ENCODE assay signal across 1 cellular context in genomic region chr1:206634365-206635079, GRCh38.
A peak's percentile ranks its signal among the peaks of the same experiment; 100 is the strongest.
TF ChIP-seq lines count a peak whose summit lies in the region.

No MANE protein-coding gene starts in this region.

TF ChIP-seq in IMR-90, 13 proteins besides CTCF, POLR2A, EP300 and RAD21:
- TF ChIP-seq CHD1 (IDR thresholded peaks at IDR 0.05; ENCODE audit: low read depth, low read length) (no peak), BHLHE40 (IDR thresholded peaks at IDR 0.05; ENCODE audit: low read depth, low read length) (no peak), USF2 (IDR thresholded peaks at IDR 0.05; ENCODE audit: low read depth, low read length) (no peak), MAFK (IDR thresholded peaks at IDR 0.05; ENCODE audit: low read depth, low read length) (no peak), RFX5 (IDR thresholded peaks at IDR 0.05; ENCODE audit: low read depth, low read length) (no peak), FOS (IDR thresholded peaks at IDR 0.05; ENCODE audit: low read depth, low read length) (no peak), SMC3 (IDR thresholded peaks at IDR 0.05; ENCODE audit: low read depth, low read length) (peak; percentile 79), MXI1 (IDR thresholded peaks at IDR 0.05; ENCODE audit: borderline replicate concordance, low read depth, low read length) (peak; percentile 50; the same call in 1 of the 2 replicates), MAZ (IDR thresholded peaks at IDR 0.05; ENCODE audit: borderline replicate concordance, low read depth, low read length) (no peak), NFE2L2 (IDR thresholded peaks at IDR 0.05; ENCODE audit: low read depth, low read length) (no peak), RCOR1 (IDR thresholded peaks at IDR 0.05; ENCODE audit: insufficient replicate concordance, low read length) (no peak), CEBPB (IDR thresholded peaks at IDR 0.05; ENCODE audit: low read depth, low read length) (no peak)
- TF ChIP-seq, protein P1, sequence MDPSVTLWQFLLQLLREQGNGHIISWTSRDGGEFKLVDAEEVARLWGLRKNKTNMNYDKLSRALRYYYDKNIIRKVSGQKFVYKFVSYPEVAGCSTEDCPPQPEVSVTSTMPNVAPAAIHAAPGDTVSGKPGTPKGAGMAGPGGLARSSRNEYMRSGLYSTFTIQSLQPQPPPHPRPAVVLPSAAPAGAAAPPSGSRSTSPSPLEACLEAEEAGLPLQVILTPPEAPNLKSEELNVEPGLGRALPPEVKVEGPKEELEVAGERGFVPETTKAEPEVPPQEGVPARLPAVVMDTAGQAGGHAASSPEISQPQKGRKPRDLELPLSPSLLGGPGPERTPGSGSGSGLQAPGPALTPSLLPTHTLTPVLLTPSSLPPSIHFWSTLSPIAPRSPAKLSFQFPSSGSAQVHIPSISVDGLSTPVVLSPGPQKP (IDR thresholded peaks at IDR 0.05; ENCODE audit: borderline replicate concordance, low read depth, low read length) = no peak
